In genomic region chr22:21665047-21665851, GRCh38 we compare ENCODE assay signal across 1 cellular context.
TF ChIP-seq lines count a peak whose summit lies in the region.

No MANE protein-coding gene starts in this region.

TF ChIP-seq in HCT116, 20 proteins besides CTCF, POLR2A, EP300 and RAD21 (continued from another document):
- TF ChIP-seq ATF3 (IDR thresholded peaks at IDR 0.05) = no peak
- no peak for TF ChIP-seq EGR1 (IDR thresholded peaks at IDR 0.05; ENCODE audit: low read depth)
- TF ChIP-seq JUND (IDR thresholded peaks at IDR 0.05) = no peak
- TF ChIP-seq ZFX (IDR thresholded peaks at IDR 0.05) = no peak
- TF ChIP-seq FOSL1 (IDR thresholded peaks at IDR 0.05; ENCODE audit: low read depth) = no peak
- no peak for TF ChIP-seq SIN3A (IDR thresholded peaks at IDR 0.05; ENCODE audit: low read depth)
- TF ChIP-seq MAX (IDR thresholded peaks at IDR 0.05) = no peak
- no peak for TF ChIP-seq CBX3 (IDR thresholded peaks at IDR 0.05; ENCODE audit: low read depth)
- no peak for TF ChIP-seq EZH2phosphoT487 (IDR thresholded peaks at IDR 0.05; ENCODE audit: borderline replicate concordance)
- TF ChIP-seq YY1 (IDR thresholded peaks at IDR 0.05; ENCODE audit: extremely low read depth, insufficient replicate concordance, low read depth, low read length) = no peak
- TF ChIP-seq ELF1 (IDR thresholded peaks at IDR 0.05; ENCODE audit: borderline replicate concordance, low read depth) = no peak
- TF ChIP-seq ZBTB33 (IDR thresholded peaks at IDR 0.05; ENCODE audit: extremely low read depth, insufficient replicate concordance, low read length) = no peak
